ENCODE assay signal across 18 cellular contexts in genomic region chr7:123637203-123637602, GRCh38. TPM values are rescaled to one million over a fixed set of nuclear protein-coding genes. Genes with fewer than 3 reads are reported as not detected.
DNase-seq lines count a peak whose midpoint lies in the region; ATAC-seq, FAIRE-seq and TF ChIP-seq lines count a peak whose summit lies in the region.
"Had no signal": no experiment of that assay in that cellular context is flagged by ENCODE, and none has a peak within 500 bp of the region (broad histone marks: within the 10 kb centered on the region; RNA-seq: fewer than 3 reads in every experiment).

No MANE protein-coding gene starts in this region.

- peaks cover 28% of the 10 kb centered on the region for H3K4me1 Mint-ChIP-seq in endodermal cell

- no peak for ATAC-seq in HG02798 (IDR thresholded peaks at IDR 0.05; ENCODE audit: poor library complexity, unreplicated experiment)
- ATAC-seq: Panc1 had no signal

- FAIRE-seq in urothelium cell line (lab: Jason Lieb, UNC): no peak

- no peak overlapping the region for H4K12ac ChIP-seq in trophoblast cell (ENCODE audit: low read depth, low read length)

- TF ChIP-seq CTCF in endodermal cell (conservative IDR thresholded peaks at IDR 0.05): peak; percentile 63

- no peak overlapping the region for H2AK5ac ChIP-seq in trophoblast cell (ENCODE audit: low read length)

- peak; percentile 7 for DNase-seq in SIG-M5 treated with dmso at 0.1 percent for 504 hours (lab: John Stamatoyannopoulos, UW; ENCODE audit: unreplicated experiment)
- no peak for DNase-seq in SIG-M5 (lab: John Stamatoyannopoulos, UW)
- peak; percentile 22 for DNase-seq in NCI-H526 treated with DMSO at 0.1 percent for 48 hours (lab: John Stamatoyannopoulos, UW)
- DNase-seq in endodermal cell: peak; percentile 63
- peak in 1 of 2 donors; percentile 51 for DNase-seq in trophoblast cell
- DNase-seq in urothelium cell line (ENCODE audit: low spot score): no peak
- no peak for DNase-seq in activated CD4-positive, alpha-beta T cell treated with anti-CD3 and anti-CD28 coated beads, Interleukin-2, amount 50 U/mL, for 4 hours
- DNase-seq: ACHN, KBM-7, NCI-H446 treated with DMSO at 0.1 percent for 48 hours, nucleus accumbens, stomach, T-helper 9 cell had no signal

- no peak overlapping the region for H3K18ac ChIP-seq in trophoblast cell (ENCODE audit: low read length)

- H2BK5ac ChIP-seq in trophoblast cell (ENCODE audit: low read depth, low read length, poor library complexity): no peak overlapping the region

- no peaks in the 10 kb centered on the region for H3K27me3 ChIP-seq in endodermal cell (ENCODE audit: control insufficient read depth, insufficient read depth, low read length, poor library complexity, severe bottlenecking)
- no peaks in the 10 kb centered on the region for H3K27me3 ChIP-seq in trophoblast cell (ENCODE audit: insufficient read depth, low read length)
- H3K27me3 ChIP-seq: stomach had no signal

- peak overlapping the region; percentile 56 for H3K27ac Mint-ChIP-seq in endodermal cell
- H3K27ac Mint-ChIP-seq: activated T-helper 2 cell treated with anti-CD3 and anti-CD28 coated beads, Interferon-gamma antibody, Interleukin-2, Interleukin-4, amounts not matched to agents 10 μg/mL and 5 μg/mL and 100 μg/mL, durations not matched to agents 14 hours and 24 hours and 36 hours; dendritic cell treated with granulocyte-macrophage colony-stimulating factor and Interleukin-4, amounts not matched to agents 40 ng/mL and 50 ng/mL, for 4 days had no signal

- H3K4me3 ChIP-seq in endodermal cell (ENCODE audit: low read length) (no peak overlapping the region), trophoblast cell (ENCODE audit: low read depth, low read length) (no peak overlapping the region)
- H3K4me3 ChIP-seq: stomach had no signal

- peaks cover 7% of the 10 kb centered on the region for H3K79me1 ChIP-seq in trophoblast cell (ENCODE audit: low read length)

- H3K4me1 ChIP-seq in endodermal cell (ENCODE audit: control insufficient read depth, insufficient read depth, low read length) (no peaks in the 10 kb centered on the region), trophoblast cell (ENCODE audit: control insufficient read depth in 1 of 2, insufficient read depth in 2 of 2, low read length in 2 of 2) (peaks cover 0 to 5% of the 10 kb centered on the region in 2 experiments)
- H3K4me1 ChIP-seq: stomach had no signal

- H2BK12ac ChIP-seq in trophoblast cell (ENCODE audit: low read length): no peak overlapping the region

- H3K9me3 Mint-ChIP-seq in endodermal cell: no peaks in the 10 kb centered on the region
- H3K9me3 Mint-ChIP-seq: activated T-helper 2 cell treated with anti-CD3 and anti-CD28 coated beads, Interferon-gamma antibody, Interleukin-2, Interleukin-4, amounts not matched to agents 10 μg/mL and 5 μg/mL and 100 μg/mL, durations not matched to agents 14 hours and 24 hours and 36 hours; dendritic cell treated with granulocyte-macrophage colony-stimulating factor and Interleukin-4, amounts not matched to agents 40 ng/mL and 50 ng/mL, for 4 days had no signal

- 45 to 59% methylated on average over 2 to 3 of the region's 3 CpGs for WGBS in endodermal cell (ENCODE audit: insufficient coverage in 1 of 2, insufficient read length in 1 of 2), 2 experiments
- whole genome bisulfite sequencing in trophoblast cell (ENCODE audit: extremely low coverage, insufficient coverage, insufficient read length): no CpG with 5 or more reads among the region's 3 CpGs

- no peak overlapping the region for H4K8ac ChIP-seq in trophoblast cell (ENCODE audit: low read depth, low read length)

- H3K27ac ChIP-seq in endodermal cell (ENCODE audit: low read depth, low read length) (no peak overlapping the region), trophoblast cell (ENCODE audit: low read depth, low read length) (peak overlapping the region; percentile 78)
- H3K27ac ChIP-seq: stomach had no signal

- H3K9ac ChIP-seq in endodermal cell (ENCODE audit: extremely low read depth, low read length, poor library complexity, severe bottlenecking): no peak overlapping the region
- H3K9ac ChIP-seq in trophoblast cell (ENCODE audit: low read length): no peak overlapping the region

- no peak overlapping the region for H3K4me2 ChIP-seq in trophoblast cell (ENCODE audit: low read length)

- no peaks in the 10 kb centered on the region for H3K9me3 ChIP-seq in endodermal cell (ENCODE audit: control insufficient read depth, low read length)
- H3K9me3 ChIP-seq in trophoblast cell (ENCODE audit: insufficient read depth, low read depth, low read length): no peaks in the 10 kb centered on the region
- H3K9me3 ChIP-seq: stomach had no signal

- H3K4me3 Mint-ChIP-seq in endodermal cell: no peak overlapping the region
- H3K4me3 Mint-ChIP-seq: dendritic cell treated with granulocyte-macrophage colony-stimulating factor and Interleukin-4, amounts not matched to agents 40 ng/mL and 50 ng/mL, for 4 days had no signal

- H4K91ac ChIP-seq in trophoblast cell (ENCODE audit: low read depth, low read length): peak overlapping the region; percentile 20

- H3K27me3 Mint-ChIP-seq in endodermal cell (ENCODE audit: insufficient read depth): no peaks in the 10 kb centered on the region

- no peaks in the 10 kb centered on the region for H3K36me3 Mint-ChIP-seq in endodermal cell (ENCODE audit: low read depth)

- no peak overlapping the region for H3K14ac ChIP-seq in trophoblast cell (ENCODE audit: low read length)

- H3K36me3 ChIP-seq in endodermal cell (ENCODE audit: control insufficient read depth, insufficient read depth, low read length): no peaks in the 10 kb centered on the region
- no peaks in the 10 kb centered on the region for H3K36me3 ChIP-seq in trophoblast cell (ENCODE audit: control insufficient read depth in 1 of 2, insufficient read depth in 2 of 2, low read length in 2 of 2)
- H3K36me3 ChIP-seq: stomach had no signal

- no peaks in the 10 kb centered on the region for H3K79me2 ChIP-seq in trophoblast cell (ENCODE audit: control insufficient read depth, insufficient read depth, low read length, poor library complexity)

- no peak overlapping the region for H3K4ac ChIP-seq in trophoblast cell (ENCODE audit: low read depth, low read length)

- H3K23ac ChIP-seq in trophoblast cell (ENCODE audit: low read length): no peak overlapping the region

- no peak overlapping the region for H2AFZ ChIP-seq in trophoblast cell (ENCODE audit: insufficient read depth, low read length, poor library complexity)

- no peak overlapping the region for H2BK120ac ChIP-seq in trophoblast cell (ENCODE audit: insufficient read depth, low read length, poor library complexity)

RNA-seq across cellular contexts. Expression of gene LMOD2, which starts 18.5 kb away (rescaled TPM):
- total RNA-seq in endodermal cell: not detected
- not detected for polyA plus RNA-seq in endodermal cell (2013, experiment 1 of 2)
- 0.17 TPM for polyA plus RNA-seq in endodermal cell (2013, experiment 2 of 2)
- polyA plus RNA-seq in trophoblast cell (2013): 0.87 and 1.1 TPM in 2 replicates
- total RNA-seq: activated T-helper 2 cell treated with anti-CD3 and anti-CD28 coated beads, Interferon-gamma antibody, Interleukin-2, Interleukin-4, amounts not matched to agents 10 μg/mL and 5 μg/mL and 100 μg/mL, durations not matched to agents 14 hours and 24 hours and 36 hours; lung microvascular endothelial cell; stomach had no signal

RNA-seq across cellular contexts. Expression of gene ASB15, which starts 35.6 kb away (rescaled TPM):
- not detected for total RNA-seq in endodermal cell
- polyA plus RNA-seq in endodermal cell (2013, experiment 1 of 2): not detected
- not detected for polyA plus RNA-seq in endodermal cell (2013, experiment 2 of 2)
- 0.01 TPM in 1 of 2 replicates, not detected in the other for polyA plus RNA-seq in trophoblast cell (2013)
- total RNA-seq: activated T-helper 2 cell treated with anti-CD3 and anti-CD28 coated beads, Interferon-gamma antibody, Interleukin-2, Interleukin-4, amounts not matched to agents 10 μg/mL and 5 μg/mL and 100 μg/mL, durations not matched to agents 14 hours and 24 hours and 36 hours; lung microvascular endothelial cell; stomach had no signal
- polyA plus RNA-seq: stomach had no signal

Comparison
In these comparisons a context has a peak if more than half of its experiments do, and no peak if none do; other contexts are left out.
1. DNase-seq: peak in SIG-M5 treated with dmso at 0.1 percent for 504 hours (single experiment), NCI-H526 treated with DMSO at 0.1 percent for 48 hours (single experiment) and endodermal cell (single experiment); none in SIG-M5 (single experiment), urothelium cell line (single experiment) and activated CD4-positive, alpha-beta T cell treated with anti-CD3 and anti-CD28 coated beads, Interleukin-2, amount 50 U/mL, for 4 hours (0 of 2).